Comparison of ENCODE assay signal across 8 cellular contexts in the genomic region with DNA sequence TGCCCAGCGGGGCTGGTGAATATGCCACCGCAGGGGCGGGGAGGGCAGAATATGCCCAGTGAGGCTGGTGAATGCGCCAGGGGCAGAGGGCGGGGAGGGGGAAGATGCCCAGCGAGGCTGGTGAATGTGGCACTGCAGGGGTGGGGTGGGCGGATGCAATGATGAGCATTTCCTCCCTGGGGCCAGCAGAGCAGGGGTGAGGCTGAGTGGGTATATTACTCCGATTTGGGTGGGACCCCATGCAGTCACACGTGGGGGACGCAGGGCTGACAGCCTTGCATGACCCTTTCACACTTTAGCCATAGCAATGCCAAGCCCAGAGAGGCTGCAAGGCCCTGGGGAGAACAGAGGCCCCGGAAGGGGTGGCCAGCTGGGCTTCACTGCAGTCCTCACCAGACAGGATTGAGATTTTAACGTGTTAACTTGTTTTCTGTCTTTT. TPM values are rescaled to one million over a fixed set of nuclear protein-coding genes. Genes with fewer than 3 reads are reported as not detected.
DNase-seq lines count a peak whose midpoint lies in the region; ATAC-seq and TF ChIP-seq lines count a peak whose summit lies in the region.

No MANE protein-coding gene starts in this region.

- no peaks in the 10 kb centered on the region for H3K36me3 ChIP-seq in breast epithelium
- H3K36me3 ChIP-seq in vagina, result no peaks in the 10 kb centered on the region

- H3K9me3 ChIP-seq in breast epithelium (no peaks in the 10 kb centered on the region), vagina (no peaks in the 10 kb centered on the region)

- H3K27me3 ChIP-seq in breast epithelium (peaks cover 6 to 8% of the 10 kb centered on the region in 2 donors), vagina (peaks cover 14% of the 10 kb centered on the region)

- H3K4me3 ChIP-seq in GM12875 (ENCODE audit: low read depth, low read length) (peak overlapping the region; percentile 2), breast epithelium (no peak overlapping the region), skin epidermis (peak overlapping the region in 1 of 7 experiments; percentile 47), vagina (no peak overlapping the region)

- TF ChIP-seq CTCF in GM12875 (IDR thresholded peaks at IDR 0.05; ENCODE audit: borderline replicate concordance, insufficient read depth, low read depth, low read length) (no peak), breast epithelium (IDR thresholded peaks at IDR 0.05) (no peak), vagina (IDR thresholded peaks at IDR 0.05) (no peak)

- H3K4me1 ChIP-seq in breast epithelium (peaks cover 21 to 30% of the 10 kb centered on the region in 2 donors), vagina (peaks cover 34% of the 10 kb centered on the region)

- intact Hi-C loops in breast epithelium (cut with DNase I; ENCODE audit: low total_unique reads) (loop anchor here (10.0 kb wide), 1 partner anchor 46 kb away; no protein-coding TSS in a partner anchor), vagina (cut with DNase I) (loop anchor here (10.0 kb wide), 1 partner anchor 126 kb away; the partner anchor contains the start of gene UBE2G2)

- H3K27ac ChIP-seq in breast epithelium (peak overlapping the region; percentile 48 to 74), skin epidermis (peak overlapping the region in 14 of 21 experiments; percentile 2 to 99 (median 68)), vagina (no peak overlapping the region)

- no peak for ATAC-seq in HG03457 (IDR thresholded peaks at IDR 0.05; ENCODE audit: unreplicated experiment)

- peak in 3 of 5 experiments; percentile 52 to 83 (median 64) for DNase-seq in T-helper 2 cell
- no peak for DNase-seq in breast epithelium (ENCODE audit: low spot score in 2 of 2)
- no peak for DNase-seq in RPMI8226
- no peak for DNase-seq in vagina (ENCODE audit: extremely low spot score in 2 of 2)
- no peak for DNase-seq in kidney glomerular epithelial cell (lab: John Stamatoyannopoulos, UW)

- TF ChIP-seq POLR2A in breast epithelium (IDR thresholded peaks at IDR 0.05), result no peak
- TF ChIP-seq POLR2A in vagina (IDR thresholded peaks at IDR 0.05), result no peak

RNA-seq across cellular contexts. Expression of gene SLX9, which starts 9.3 kb away (rescaled TPM):
- 10 to 100 TPM; 15.8 to 17.7 (median 17.0) TPM for total RNA-seq in breast epithelium
- total RNA-seq in vagina, result 8.3 TPM

RNA-seq across cellular contexts. Expression of gene ITGB2, which starts 9.9 kb away (rescaled TPM):
- total RNA-seq in breast epithelium (100 to 1,000 TPM in 1 of 3 donors, 10 to 100 TPM in 2; 19.7 to 242 (median 92.8) TPM), vagina (35.1 TPM)

RNA-seq across cellular contexts. Expression of gene PTTG1IP, which starts 57.1 kb away (rescaled TPM):
- total RNA-seq in breast epithelium, result 100 to 1,000 TPM; 187 to 351 (median 272) TPM
- 165 TPM for total RNA-seq in vagina

Comparison
In these comparisons a context has a peak if more than half of its experiments do, and no peak if none do; other contexts are left out.
1. DNase-seq: peak in T-helper 2 cell (3 of 5); none in breast epithelium (0 of 2), RPMI8226 (single experiment), vagina (0 of 2) and kidney glomerular epithelial cell (single experiment).